Comparison of ENCODE assay signal across 13 cellular contexts in the genomic region with DNA sequence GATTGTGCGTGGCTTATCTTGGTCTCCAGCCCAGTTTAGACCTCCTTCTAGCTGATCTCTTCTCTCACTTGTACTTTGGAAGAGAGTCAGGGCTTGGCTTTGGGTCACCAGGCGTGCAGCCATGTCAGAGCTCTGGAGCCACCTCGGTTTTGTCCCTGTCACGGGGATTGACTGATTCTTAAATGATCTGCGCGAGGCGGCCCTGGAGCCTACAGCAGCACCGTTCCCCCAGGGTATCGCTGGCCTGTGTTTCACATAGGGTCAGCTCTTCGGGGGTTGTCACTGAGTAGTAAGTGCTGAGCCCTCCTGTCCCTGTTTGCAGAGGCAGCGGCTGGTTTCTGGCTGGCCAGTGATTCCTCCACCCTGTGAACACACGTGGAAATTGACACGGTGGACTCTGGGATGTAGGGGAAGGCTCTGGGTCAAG.
DNase-seq lines count a peak whose midpoint lies in the region; ATAC-seq and TF ChIP-seq lines count a peak whose summit lies in the region.
"Had no signal": no experiment of that assay in that cellular context is flagged by ENCODE, and none has a peak within 500 bp of the region (broad histone marks: within the 10 kb centered on the region; RNA-seq: fewer than 3 reads in every experiment).

No MANE protein-coding gene starts in this region.

- no peak for DNase-seq in activated CD8-positive, alpha-beta memory T cell treated with anti-CD3 and anti-CD28 coated beads, Interleukin-2, amount 10 ng/mL, durations not matched to agents 7 days and 5 days
- no peak for DNase-seq in activated CD8-positive, alpha-beta memory T cell treated with anti-CD3 and anti-CD28 coated beads, Interleukin-2, amount 50 U/mL, for 48 hours
- DNase-seq in NB4 (ENCODE audit: low read depth) (peak; percentile 15), coronary artery (ENCODE audit: low spot score) (peak; percentile 55), NCI-H2107 treated with DMSO at 0.1 percent for 48 hours (lab: John Stamatoyannopoulos, UW; ENCODE audit: unreplicated experiment) (no peak), erythroblast (lab: John Stamatoyannopoulos, UW) (no peak)
- DNase-seq: Calu3; NCI-H146; NCI-H748 treated with DMSO at 0.1 percent for 48 hours; occipital lobe; stimulated activated CD4-positive, alpha-beta T cell treated with anti-CD3 and anti-CD28 coated beads, Interleukin-15, amount 100 ng/mL, for 24 hours had no signal

- H3K27me3 ChIP-seq in rectal smooth muscle tissue (ENCODE audit: control insufficient read depth, insufficient read depth, low read length) = no peaks in the 10 kb centered on the region

- peak overlapping the region; percentile 68 for H3K4me3 Mint-ChIP-seq in activated CD8-positive, alpha-beta memory T cell treated with anti-CD3 and anti-CD28 coated beads, Interleukin-2, amount 10 ng/mL, durations not matched to agents 7 days and 5 days

- peaks cover 76% of the 10 kb centered on the region for H3K4me1 Mint-ChIP-seq in activated CD8-positive, alpha-beta memory T cell treated with anti-CD3 and anti-CD28 coated beads, Interleukin-2, amount 10 ng/mL, durations not matched to agents 7 days and 5 days

- no peaks in the 10 kb centered on the region for H3K27me3 Mint-ChIP-seq in activated CD8-positive, alpha-beta memory T cell treated with anti-CD3 and anti-CD28 coated beads, Interleukin-2, amount 10 ng/mL, durations not matched to agents 7 days and 5 days

- no peak for TF ChIP-seq CTCF in NB4 (IDR thresholded peaks at IDR 0.05; ENCODE audit: low read depth, low read length)
- TF ChIP-seq CTCF in coronary artery (IDR thresholded peaks at IDR 0.05) = no peak

- no peak for ATAC-seq in activated CD8-positive, alpha-beta memory T cell treated with anti-CD3 and anti-CD28 coated beads, Interleukin-2, amount 10 ng/mL, durations not matched to agents 7 days and 5 days
- ATAC-seq in GM21447 (IDR thresholded peaks at IDR 0.05; ENCODE audit: unreplicated experiment) = no peak

- TF ChIP-seq POLR2A in NB4 (IDR thresholded peaks at IDR 0.05; ENCODE audit: extremely low read depth, insufficient read length) (no peak), erythroblast (IDR thresholded peaks at IDR 0.05; ENCODE audit: low read length) (no peak)

- no peaks in the 10 kb centered on the region for H3K36me3 ChIP-seq in rectal smooth muscle tissue (ENCODE audit: control insufficient read depth, insufficient read depth, low read length)

- H3K27ac ChIP-seq in coronary artery = no peak overlapping the region
- peak overlapping the region; percentile 20 for H3K27ac ChIP-seq in rectal smooth muscle tissue (ENCODE audit: low read depth, low read length)

- H3K27ac Mint-ChIP-seq in activated CD8-positive, alpha-beta memory T cell treated with anti-CD3 and anti-CD28 coated beads, Interleukin-2, amount 10 ng/mL, durations not matched to agents 7 days and 5 days = peak overlapping the region; percentile 95

- peaks cover 43% of the 10 kb centered on the region for H3K36me3 Mint-ChIP-seq in activated CD8-positive, alpha-beta memory T cell treated with anti-CD3 and anti-CD28 coated beads, Interleukin-2, amount 10 ng/mL, durations not matched to agents 7 days and 5 days

- no peak overlapping the region for H3K9ac ChIP-seq in rectal smooth muscle tissue (ENCODE audit: low read length)

- CTCF ChIA-PET in activated CD8-positive, alpha-beta memory T cell treated with anti-CD3 and anti-CD28 coated beads, Interleukin-2, amount 10 ng/mL, durations not matched to agents 7 days and 5 days (lab: Charles Lee) = interaction anchor here (0.7 to 4.4 kb wide), 12 partner anchors 8 to 355 kb away, joined by 3 to 27 read pairs (median 4); no protein-coding TSS in a partner anchor

- H3K4me3 ChIP-seq in NB4 (ENCODE audit: low read depth, low read length) = no peak overlapping the region
- no peak overlapping the region for H3K4me3 ChIP-seq in coronary artery
- H3K4me3 ChIP-seq in rectal smooth muscle tissue (ENCODE audit: low read length) = no peak overlapping the region

- peaks cover 14% of the 10 kb centered on the region for H3K4me1 ChIP-seq in rectal smooth muscle tissue (ENCODE audit: control insufficient read depth, insufficient read depth, low read length)

- H3K9me3 Mint-ChIP-seq in activated CD8-positive, alpha-beta memory T cell treated with anti-CD3 and anti-CD28 coated beads, Interleukin-2, amount 10 ng/mL, durations not matched to agents 7 days and 5 days (ENCODE audit: low read depth) = no peaks in the 10 kb centered on the region

Comparison
In these comparisons a context has a peak if more than half of its experiments do, and no peak if none do; other contexts are left out.
1. DNase-seq: peak in NB4 (single experiment) and coronary artery (single experiment); none in activated CD8-positive, alpha-beta memory T cell treated with anti-CD3 and anti-CD28 coated beads, Interleukin-2, amount 10 ng/mL, durations not matched to agents 7 days and 5 days (single experiment), activated CD8-positive, alpha-beta memory T cell treated with anti-CD3 and anti-CD28 coated beads, Interleukin-2, amount 50 U/mL, for 48 hours (single experiment), NCI-H2107 treated with DMSO at 0.1 percent for 48 hours (single experiment) and erythroblast (0 of 2).